In genomic region chr11:74839971-74840370, GRCh38 we compare ENCODE assay signal across 20 cellular contexts.
A peak's percentile ranks its signal among the peaks of the same experiment; 100 is the strongest.
DNase-seq lines count a peak whose midpoint lies in the region; ATAC-seq, FAIRE-seq and TF ChIP-seq lines count a peak whose summit lies in the region.
"Had no signal": no experiment of that assay in that cellular context is flagged by ENCODE, and none has a peak within 500 bp of the region (broad histone marks: within the 10 kb centered on the region; RNA-seq: fewer than 3 reads in every experiment).

No MANE protein-coding gene starts in this region.

- no peak overlapping the region for H3K23ac ChIP-seq in trophoblast cell (ENCODE audit: low read length)

- no peak overlapping the region for H3K4me3 Mint-ChIP-seq in memory B cell
- H3K4me3 Mint-ChIP-seq in stimulated activated effector memory CD8-positive, alpha-beta T cell treated with anti-CD3 and anti-CD28 coated beads, Interleukin-12 subunit alpha, Interleukin-12 subunit beta, amount 100 ng/mL, for 72 hours: no peak overlapping the region
- H3K4me3 Mint-ChIP-seq: CD4-positive, alpha-beta T cell had no signal

- no peaks in the 10 kb centered on the region for H3K9me1 ChIP-seq in K562 (ENCODE audit: control insufficient read depth, insufficient read depth, low read length)

- CTCF ChIA-PET in K562 (lab: Yijun Ruan, JAX; ENCODE audit: low intra/inter-chr PET ratio): no interaction called here

- FAIRE-seq in K562 (lab: Jason Lieb, UNC): peak; percentile 74
- FAIRE-seq: D721Med, RCC 7860 had no signal

- H3K9me3 Mint-ChIP-seq in memory B cell: no peaks in the 10 kb centered on the region
- H3K9me3 Mint-ChIP-seq in stimulated activated effector memory CD8-positive, alpha-beta T cell treated with anti-CD3 and anti-CD28 coated beads, Interleukin-12 subunit alpha, Interleukin-12 subunit beta, amount 100 ng/mL, for 72 hours: no peaks in the 10 kb centered on the region
- H3K9me3 Mint-ChIP-seq: CD4-positive, alpha-beta T cell had no signal

- H3K27ac Mint-ChIP-seq in memory B cell: peak overlapping the region; percentile 70
- no peak overlapping the region for H3K27ac Mint-ChIP-seq in stimulated activated effector memory CD8-positive, alpha-beta T cell treated with anti-CD3 and anti-CD28 coated beads, Interleukin-12 subunit alpha, Interleukin-12 subunit beta, amount 100 ng/mL, for 72 hours
- H3K27ac Mint-ChIP-seq: CD4-positive, alpha-beta T cell had no signal

- in situ Hi-C loops in GM23248 (cut with MboI): no loop called here
- in situ Hi-C loops in K562 (cut with MboI): no loop called here

- H3K79me1 ChIP-seq in trophoblast cell (ENCODE audit: low read length): no peaks in the 10 kb centered on the region

- H3K14ac ChIP-seq in trophoblast cell (ENCODE audit: low read length): no peak overlapping the region

- ATAC-seq in K562 (peak; percentile 73), memory B cell (ENCODE audit: low read depth) (no peak)
- no peak for ATAC-seq in stimulated activated effector memory CD8-positive, alpha-beta T cell treated with anti-CD3 and anti-CD28 coated beads, Interleukin-12 subunit alpha, Interleukin-12 subunit beta, amount 100 ng/mL, for 72 hours

- H3K18ac ChIP-seq in trophoblast cell (ENCODE audit: low read length): no peak overlapping the region

- H2BK5ac ChIP-seq in trophoblast cell (ENCODE audit: low read depth, low read length, poor library complexity): no peak overlapping the region

- H3K27me3 ChIP-seq in GM23248 (replicated peaks; ENCODE audit: insufficient read depth) (no peaks in the 10 kb centered on the region), K562 (ENCODE audit: control insufficient read depth in 2 of 2, insufficient read depth in 2 of 2, low read length in 2 of 2) (no peaks in the 10 kb centered on the region), trophoblast cell (ENCODE audit: insufficient read depth, low read length) (no peaks in the 10 kb centered on the region)

- no TSS peak for BruUV-seq in K562 (replicated peaks; lab: Mats Ljungman, UMichigan)

- TF ChIP-seq EP300 in K562 (IDR thresholded peaks at IDR 0.05; ENCODE audit: low read length): no peak

- H2BK12ac ChIP-seq in trophoblast cell (ENCODE audit: low read length): no peak overlapping the region

- no peak for TF ChIP-seq CTCF in AG10803 (conservative IDR thresholded peaks at IDR 0.05; ENCODE audit: low read length)
- no peak for TF ChIP-seq CTCF in K562 (IDR thresholded peaks at IDR 0.05 in 2 of 3, conservative IDR thresholded peaks at IDR 0.05 in 1 of 3; ENCODE audit: insufficient read depth in 2 of 3, low read depth in 1 of 3, low read length in 3 of 3)

- H4K20me1 ChIP-seq in GM23248 (ENCODE audit: insufficient read depth) (no peaks in the 10 kb centered on the region), K562 (replicated peaks; ENCODE audit: control insufficient read depth, insufficient read depth, low read length) (no peaks in the 10 kb centered on the region)

- H3K9me3 ChIP-seq in GM23248 (ENCODE audit: low read depth) (no peaks in the 10 kb centered on the region), K562 (replicated peaks; ENCODE audit: control insufficient read depth, insufficient read depth, low read depth, low read length) (no peaks in the 10 kb centered on the region), trophoblast cell (ENCODE audit: insufficient read depth, low read depth, low read length) (peaks cover 2% of the 10 kb centered on the region)

- POLR2A ChIA-PET in K562 (lab: Yijun Ruan, JAX): interaction anchor here (0.5 to 2.4 kb wide), 7 partner anchors 11 to 546 kb away, joined by 3 to 6 read pairs (median 3); no protein-coding TSS in a partner anchor

- no peak overlapping the region for H4K8ac ChIP-seq in trophoblast cell (ENCODE audit: low read depth, low read length)

- H3K4me2 ChIP-seq in GM23248 (ENCODE audit: unreplicated experiment) (no peak overlapping the region), K562 (ENCODE audit: insufficient read depth, low read length) (no peak overlapping the region), trophoblast cell (ENCODE audit: low read length) (no peak overlapping the region)

- H3F3A ChIP-seq in GM23248 (ENCODE audit: insufficient read depth): no peaks in the 10 kb centered on the region

- peaks cover 43% of the 10 kb centered on the region for H3K36me3 Mint-ChIP-seq in memory B cell
- H3K36me3 Mint-ChIP-seq in stimulated activated effector memory CD8-positive, alpha-beta T cell treated with anti-CD3 and anti-CD28 coated beads, Interleukin-12 subunit alpha, Interleukin-12 subunit beta, amount 100 ng/mL, for 72 hours: peaks cover 73% of the 10 kb centered on the region

- no peak for TF ChIP-seq POLR2A in K562 (conservative IDR thresholded peaks at IDR 0.05)

- no peaks in the 10 kb centered on the region for H3K27me3 Mint-ChIP-seq in memory B cell
- H3K27me3 Mint-ChIP-seq: CD4-positive, alpha-beta T cell had no signal

- H2AFZ ChIP-seq in GM23248 (no peak overlapping the region), K562 (ENCODE audit: low read depth, low read length) (no peak overlapping the region), trophoblast cell (ENCODE audit: insufficient read depth, low read length, poor library complexity) (no peak overlapping the region)

- WGBS in GM23248 (ENCODE audit: low coverage in 1 of 2, low lambda C conversion rate in 2 of 2, missing lambda C conversion rate in 2 of 2), 2 experiments: 32 to 38% methylated on average over 2 of the region's 2 CpGs
- 24% methylated on average over 2 of the region's 2 CpGs for WGBS in K562 (ENCODE audit: insufficient coverage, low coverage, missing lambda C conversion rate)
- no CpG with 5 or more reads among the region's 2 CpGs for WGBS in trophoblast cell (ENCODE audit: extremely low coverage, insufficient coverage, insufficient read length)

- H4K91ac ChIP-seq in trophoblast cell (ENCODE audit: low read depth, low read length): no peak overlapping the region

- H3K79me2 ChIP-seq in GM23248 (ENCODE audit: insufficient read depth) (no peaks in the 10 kb centered on the region), K562 (ENCODE audit: control insufficient read depth, insufficient read depth, low read length) (no peaks in the 10 kb centered on the region), trophoblast cell (ENCODE audit: control insufficient read depth, insufficient read depth, low read length, poor library complexity) (no peaks in the 10 kb centered on the region)

- H4K12ac ChIP-seq in trophoblast cell (ENCODE audit: low read depth, low read length): no peak overlapping the region

- H2AK5ac ChIP-seq in trophoblast cell (ENCODE audit: low read length): no peak overlapping the region

- intact Hi-C loops in K562 (cut with micrococcal nuclease): no loop called here

- H3K36me3 ChIP-seq in GM23248 (ENCODE audit: low read depth): peaks cover 24% of the 10 kb centered on the region
- H3K36me3 ChIP-seq in K562 (ENCODE audit: control insufficient read depth, insufficient read depth, low read length): peaks cover 89% of the 10 kb centered on the region; the same call in 2 of the 3 replicates
- H3K36me3 ChIP-seq in trophoblast cell (ENCODE audit: control insufficient read depth in 1 of 2, insufficient read depth in 2 of 2, low read length in 2 of 2): peaks cover 20 to 35% of the 10 kb centered on the region in 2 experiments

- H3K9me2 ChIP-seq in GM23248 (ENCODE audit: insufficient read depth): no peaks in the 10 kb centered on the region

- no peak overlapping the region for H2BK120ac ChIP-seq in trophoblast cell (ENCODE audit: insufficient read depth, low read length, poor library complexity)

- H3K4ac ChIP-seq in trophoblast cell (ENCODE audit: low read depth, low read length): no peak overlapping the region

- H3K4me3 ChIP-seq in AG10803 (ENCODE audit: low read length) (no peak overlapping the region), GM23248 (no peak overlapping the region), K562 (no peak overlapping the region), trophoblast cell (ENCODE audit: low read depth, low read length) (no peak overlapping the region)

- H3K9ac ChIP-seq in GM23248: no peak overlapping the region
- H3K9ac ChIP-seq in K562 (ENCODE audit: insufficient read depth in 1 of 2, low read depth in 2 of 2, low read length in 2 of 2): no peak overlapping the region
- no peak overlapping the region for H3K9ac ChIP-seq in trophoblast cell (ENCODE audit: low read length)

- H3K27ac ChIP-seq in GM23248 (no peak overlapping the region), K562 (ENCODE audit: extremely low read depth, low read depth, low read length) (peak overlapping the region; percentile 36; the same call in 2 of the 3 replicates), trophoblast cell (ENCODE audit: low read depth, low read length) (no peak overlapping the region)

- DNase-seq in AG10803 (ENCODE audit: low read depth): peak; percentile 9
- DNase-seq in GM23248: peak; percentile 10
- peak in 2 of 4 experiments; percentile 29 to 50 for DNase-seq in K562 (ENCODE audit: extremely low read depth in 1 of 4, low spot score in 3 of 4)
- DNase-seq in memory B cell (ENCODE audit: low spot score in 2 of 2): no peak
- no peak for DNase-seq in activated CD4-positive, alpha-beta T cell treated with anti-CD3 and anti-CD28 coated beads for 48 hours
- DNase-seq in stimulated activated effector memory CD8-positive, alpha-beta T cell treated with anti-CD3 and anti-CD28 coated beads, Interleukin-12 subunit alpha, Interleukin-12 subunit beta, amount 100 ng/mL, for 72 hours (ENCODE audit: low spot score in 2 of 2): no peak
- DNase-seq in activated CD4-positive, alpha-beta T cell treated with anti-CD3 and anti-CD28 coated beads, Interleukin-2, amount 50 U/mL, for 1 hour: no peak
- DNase-seq in trophoblast cell: no peak
- DNase-seq: AML-193; CD4-positive, alpha-beta T cell; DMS79 treated with DMSO at 0.1 percent for 48 hours; GF-D8; GOT3; KG1; NCI-H1105 treated with DMSO at 0.1 percent for 48 hours; NCI-H187 treated with DMSO at 0.1 percent for 48 hours; NCI-H446; SHP77 had no signal

- TF ChIP-seq RAD21 in K562 (CRISPR knock-in tag; conservative IDR thresholded peaks at IDR 0.05 in 1 of 2, IDR thresholded peaks at IDR 0.05 in 1 of 2): no peak

- peaks cover 8% of the 10 kb centered on the region for H3K4me1 Mint-ChIP-seq in memory B cell
- peaks cover 5% of the 10 kb centered on the region for H3K4me1 Mint-ChIP-seq in stimulated activated effector memory CD8-positive, alpha-beta T cell treated with anti-CD3 and anti-CD28 coated beads, Interleukin-12 subunit alpha, Interleukin-12 subunit beta, amount 100 ng/mL, for 72 hours

- H3K4me1 ChIP-seq in GM23248 (ENCODE audit: insufficient read depth) (0 out of 2 replicates have a peak, but pooled peaks cover 4% of the 10 kb centered on the region), K562 (replicated peaks in 1 of 2; ENCODE audit: control insufficient read depth in 2 of 2, insufficient read depth in 2 of 2, low read length in 2 of 2) (peaks cover 0 to 3% of the 10 kb centered on the region in 2 experiments; a peak in 2 of 5 replicates), trophoblast cell (ENCODE audit: control insufficient read depth in 1 of 2, insufficient read depth in 2 of 2, low read length in 2 of 2) (peaks cover 0 to 4% of the 10 kb centered on the region in 2 experiments)

Comparison
In these comparisons a context has a peak if more than half of its experiments do, and no peak if none do; other contexts are left out.
1. DNase-seq: peak in AG10803 (single experiment) and GM23248 (single experiment); none in memory B cell (0 of 2), activated CD4-positive, alpha-beta T cell treated with anti-CD3 and anti-CD28 coated beads for 48 hours (single experiment), stimulated activated effector memory CD8-positive, alpha-beta T cell treated with anti-CD3 and anti-CD28 coated beads, Interleukin-12 subunit alpha, Interleukin-12 subunit beta, amount 100 ng/mL, for 72 hours (0 of 2), activated CD4-positive, alpha-beta T cell treated with anti-CD3 and anti-CD28 coated beads, Interleukin-2, amount 50 U/mL, for 1 hour (single experiment) and trophoblast cell (0 of 2).